ENCODE assay signal across 2 cellular contexts in genomic region chr1:63901094-63901493, GRCh38.
TF ChIP-seq lines count a peak whose summit lies in the region.

No MANE protein-coding gene starts in this region.

TF ChIP-seq in HepG2, 621 proteins besides CTCF, POLR2A, EP300 and RAD21 (continued from another document):
- TF ChIP-seq RNF219 (CRISPR knock-in tag; IDR thresholded peaks at IDR 0.05) (no peak), ZFP41 (CRISPR knock-in tag; IDR thresholded peaks at IDR 0.05; ENCODE audit: borderline replicate concordance) (no peak), ZNF770 (CRISPR knock-in tag; IDR thresholded peaks at IDR 0.05) (no peak), NFE2L2 (IDR thresholded peaks at IDR 0.05; ENCODE audit: low read length) (0 out of 2 replicates have a peak, but pooled peaks have one; percentile 36)

TF ChIP-seq in WTC11, 78 proteins besides CTCF, POLR2A, EP300 and RAD21 (continued from another document):
- TF ChIP-seq ZNF425 (CRISPR knock-in tag; conservative IDR thresholded peaks at IDR 0.05): no peak
- TF ChIP-seq E2F5 (CRISPR knock-in tag; IDR thresholded peaks at IDR 0.05): no peak
- no peak for TF ChIP-seq MLX (CRISPR knock-in tag; IDR thresholded peaks at IDR 0.05)
- no peak for TF ChIP-seq E2F1 (CRISPR knock-in tag; IDR thresholded peaks at IDR 0.05)
- no peak for TF ChIP-seq ATF6 (CRISPR knock-in tag; IDR thresholded peaks at IDR 0.05)
- no peak for TF ChIP-seq ZNF671 (CRISPR knock-in tag; IDR thresholded peaks at IDR 0.05)
- TF ChIP-seq ELF4 (CRISPR knock-in tag; IDR thresholded peaks at IDR 0.05; ENCODE audit: low read depth): no peak
- no peak for TF ChIP-seq KAT7 (CRISPR knock-in tag; IDR thresholded peaks at IDR 0.05; ENCODE audit: borderline replicate concordance)
- TF ChIP-seq PRDM15 (CRISPR knock-in tag; IDR thresholded peaks at IDR 0.05): no peak
- no peak for TF ChIP-seq NFYB (CRISPR knock-in tag; conservative IDR thresholded peaks at IDR 0.05; ENCODE audit: low read depth)
- no peak for TF ChIP-seq HMGA2 (CRISPR knock-in tag; IDR thresholded peaks at IDR 0.05)
- no peak for TF ChIP-seq SOX15 (CRISPR knock-in tag; IDR thresholded peaks at IDR 0.05)
- no peak for TF ChIP-seq ZSCAN18 (CRISPR knock-in tag; IDR thresholded peaks at IDR 0.05)
- no peak for TF ChIP-seq FOXP4 (CRISPR knock-in tag; IDR thresholded peaks at IDR 0.05)
